Comparison of ENCODE assay signal across 23 cellular contexts in the genomic region with DNA sequence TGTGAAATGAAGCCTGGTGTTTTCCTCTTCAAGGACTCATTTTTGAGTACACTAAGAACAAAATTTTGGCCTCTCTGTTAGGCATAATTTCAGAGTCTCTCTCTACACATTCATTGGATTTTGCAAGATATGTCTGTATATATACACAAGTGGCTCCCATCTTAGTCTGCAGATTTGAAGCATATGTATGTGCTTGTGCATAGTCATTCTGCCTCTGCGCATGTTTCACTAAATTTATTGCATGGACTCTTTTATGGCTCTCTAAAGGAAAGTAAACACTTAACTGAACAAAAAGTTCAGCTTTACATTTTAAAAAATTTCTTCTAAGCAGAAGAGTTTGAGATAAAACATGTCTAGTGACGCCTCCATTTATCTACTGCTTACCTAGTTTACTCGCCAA.
DNase-seq lines count a peak whose midpoint lies in the region; ATAC-seq and TF ChIP-seq lines count a peak whose summit lies in the region.
"Had no signal": no experiment of that assay in that cellular context is flagged by ENCODE, and none has a peak within 500 bp of the region (broad histone marks: within the 10 kb centered on the region; RNA-seq: fewer than 3 reads in every experiment).

No MANE protein-coding gene starts in this region.

- TF ChIP-seq CTCF in Panc1 (IDR thresholded peaks at IDR 0.05) = no peak
- no peak for TF ChIP-seq CTCF in smooth muscle cell (IDR thresholded peaks at IDR 0.05; ENCODE audit: borderline replicate concordance, insufficient read depth, poor library complexity, severe bottlenecking)

- H3K27me3 Mint-ChIP-seq in activated T-cell treated with anti-CD3 and anti-CD28 coated beads, Interleukin-2, amount 50 U/mL, for 72 hours (ENCODE audit: low read depth) = no peaks in the 10 kb centered on the region
- H3K27me3 Mint-ChIP-seq: B cell had no signal

- no peak overlapping the region for H2AK5ac ChIP-seq in mesenchymal stem cell (ENCODE audit: low read length, severe bottlenecking)

- no peak overlapping the region for H3K18ac ChIP-seq in mesenchymal stem cell (ENCODE audit: low read depth in 1 of 2, low read length in 2 of 2)

- ATAC-seq in Panc1 (no peak), GM21717 (IDR thresholded peaks at IDR 0.05; ENCODE audit: unreplicated experiment) (no peak)
- no peak for ATAC-seq in activated T-cell treated with anti-CD3 and anti-CD28 coated beads, Interleukin-2, amount 50 U/mL, for 72 hours (replicated peaks in 1 of 2)

- H3K27me3 ChIP-seq in Panc1 (ENCODE audit: control insufficient read depth, insufficient read depth, low read length) = no peaks in the 10 kb centered on the region
- no peaks in the 10 kb centered on the region for H3K27me3 ChIP-seq in duodenal mucosa (ENCODE audit: control insufficient read depth in 1 of 2, insufficient read depth in 2 of 2, low read length in 2 of 2)
- H3K27me3 ChIP-seq in mesenchymal stem cell (ENCODE audit: control insufficient read depth in 1 of 2, insufficient read depth in 1 of 2, low read length in 2 of 2) = no peaks in the 10 kb centered on the region
- no peaks in the 10 kb centered on the region for H3K27me3 ChIP-seq in smooth muscle cell (ENCODE audit: low read depth)
- H3K27me3 ChIP-seq: SJSA1 had no signal

- H3K4me1 ChIP-seq in Panc1 (ENCODE audit: control insufficient read depth, insufficient read depth, low read length) = peaks cover 33% of the 10 kb centered on the region
- H3K4me1 ChIP-seq in duodenal mucosa (ENCODE audit: control insufficient read depth in 1 of 2, insufficient read depth in 2 of 2, low read length in 2 of 2) = peaks cover 3 to 8% of the 10 kb centered on the region in 2 donors
- peaks cover 3% of the 10 kb centered on the region for H3K4me1 ChIP-seq in mesenchymal stem cell (ENCODE audit: control insufficient read depth, insufficient read depth, low read depth, low read length)
- peaks cover 2% of the 10 kb centered on the region for H3K4me1 ChIP-seq in smooth muscle cell (ENCODE audit: low read depth)
- H3K4me1 ChIP-seq: SJSA1 had no signal

- no peak overlapping the region for H2BK15ac ChIP-seq in mesenchymal stem cell (ENCODE audit: low read depth, poor library complexity, severe bottlenecking)

- H3K4ac ChIP-seq in mesenchymal stem cell (ENCODE audit: low read depth in 1 of 2, low read length in 2 of 2) = no peak overlapping the region

- no peak overlapping the region for H3K27ac Mint-ChIP-seq in activated T-cell treated with anti-CD3 and anti-CD28 coated beads, Interleukin-2, amount 50 U/mL, for 72 hours
- H3K27ac Mint-ChIP-seq: B cell; CD14-positive monocyte; CD8-positive, alpha-beta memory T cell had no signal

- H3K23ac ChIP-seq in mesenchymal stem cell (ENCODE audit: low read length in 2 of 2) = no peak overlapping the region

- H3K9me3 ChIP-seq in Panc1 (ENCODE audit: control insufficient read depth, insufficient read depth, low read depth, low read length) = no peaks in the 10 kb centered on the region
- no peaks in the 10 kb centered on the region for H3K9me3 ChIP-seq in duodenal mucosa (ENCODE audit: control insufficient read depth in 1 of 2, low read length in 2 of 2)
- no peaks in the 10 kb centered on the region for H3K9me3 ChIP-seq in mesenchymal stem cell (ENCODE audit: control insufficient read depth, low read length)
- H3K9me3 ChIP-seq in smooth muscle cell (replicated peaks; ENCODE audit: low read depth) = no peaks in the 10 kb centered on the region
- H3K9me3 ChIP-seq: SJSA1 had no signal

- H3K4me2 ChIP-seq in mesenchymal stem cell (ENCODE audit: low read length, poor library complexity, severe bottlenecking) (no peak overlapping the region), smooth muscle cell (peak overlapping the region; percentile 56)
- H3K4me2 ChIP-seq: PC-9 had no signal

- BruUV-seq in Panc1 (replicated peaks; lab: Mats Ljungman, UMichigan) = no TSS peak

- H2BK120ac ChIP-seq in mesenchymal stem cell (ENCODE audit: low read depth, low read length) = no peak overlapping the region

- no peaks in the 10 kb centered on the region for H3K9me3 Mint-ChIP-seq in activated T-cell treated with anti-CD3 and anti-CD28 coated beads, Interleukin-2, amount 50 U/mL, for 72 hours
- H3K9me3 Mint-ChIP-seq: CD14-positive monocyte; CD8-positive, alpha-beta memory T cell had no signal

- H3K36me3 Mint-ChIP-seq in activated T-cell treated with anti-CD3 and anti-CD28 coated beads, Interleukin-2, amount 50 U/mL, for 72 hours (ENCODE audit: insufficient read depth in 2 of 2) = no peaks in the 10 kb centered on the region
- H3K36me3 Mint-ChIP-seq: CD14-positive monocyte; CD8-positive, alpha-beta memory T cell had no signal

- peaks cover 5% of the 10 kb centered on the region for H3F3A ChIP-seq in smooth muscle cell (ENCODE audit: low read depth)

- H2BK12ac ChIP-seq in mesenchymal stem cell (ENCODE audit: low read length in 2 of 2) = no peak overlapping the region

- H3K79me1 ChIP-seq in mesenchymal stem cell (replicated peaks; ENCODE audit: low read length, poor library complexity, severe bottlenecking) = peaks cover 26% of the 10 kb centered on the region

- peaks cover 60% of the 10 kb centered on the region for H3K79me2 ChIP-seq in smooth muscle cell (ENCODE audit: low read depth)

- H3K9ac ChIP-seq in duodenal mucosa (ENCODE audit: low read depth in 1 of 2, low read length in 2 of 2) (no peak overlapping the region), mesenchymal stem cell (ENCODE audit: low read length) (no peak overlapping the region), smooth muscle cell (ENCODE audit: low read depth) (no peak overlapping the region)

- H4K20me1 ChIP-seq in smooth muscle cell (ENCODE audit: low read depth) = peaks cover 2% of the 10 kb centered on the region

- no peak overlapping the region for H3K4me3 Mint-ChIP-seq in activated T-cell treated with anti-CD3 and anti-CD28 coated beads, Interleukin-2, amount 50 U/mL, for 72 hours
- H3K4me3 Mint-ChIP-seq: B cell; CD14-positive monocyte; CD8-positive, alpha-beta memory T cell had no signal

- intact Hi-C loops in Panc1 (cut with micrococcal nuclease; ENCODE audit: unreplicated experiment) = no loop called here

- H2BK5ac ChIP-seq in mesenchymal stem cell (ENCODE audit: low read depth, low read length, poor library complexity, severe bottlenecking) = no peak overlapping the region

- H3K4me3 ChIP-seq in Panc1 (ENCODE audit: low read depth in 2 of 2, low read length in 2 of 2) (no peak overlapping the region), duodenal mucosa (ENCODE audit: low read depth in 1 of 2, low read length in 2 of 2) (peak overlapping the region; percentile 8 to 38), mesenchymal stem cell (ENCODE audit: insufficient read depth in 1 of 2, low read depth in 1 of 2, low read length in 2 of 2) (no peak overlapping the region), smooth muscle cell (no peak overlapping the region)
- H3K4me3 ChIP-seq: PC-9, SJSA1 had no signal

- CTCF ChIA-PET in Panc1 (lab: Charles Lee) = no interaction called here

- H3K36me3 ChIP-seq in Panc1 (ENCODE audit: control insufficient read depth, insufficient read depth, low read length) = no peaks in the 10 kb centered on the region
- H3K36me3 ChIP-seq in duodenal mucosa (ENCODE audit: control insufficient read depth in 1 of 2, insufficient read depth in 2 of 2, low read length in 2 of 2) = no peaks in the 10 kb centered on the region
- no peaks in the 10 kb centered on the region for H3K36me3 ChIP-seq in mesenchymal stem cell (ENCODE audit: control insufficient read depth in 1 of 2, insufficient read depth in 2 of 2, low read depth in 1 of 2, low read length in 2 of 2)
- no peaks in the 10 kb centered on the region for H3K36me3 ChIP-seq in smooth muscle cell (ENCODE audit: low read depth)
- H3K36me3 ChIP-seq: SJSA1 had no signal

- POLR2A ChIA-PET in Panc1 (lab: Charles Lee) = interaction anchor here (0.6 kb wide), 1 partner anchor 10 kb away, joined by 9 read pairs; no protein-coding TSS in a partner anchor

- WGBS in mesenchymal stem cell = 59% methylated on average over 2 of the region's 3 CpGs
- 78% methylated on average over 3 of the region's 3 CpGs for WGBS in smooth muscle cell (ENCODE audit: low lambda C conversion rate)

- no peak overlapping the region for H4K8ac ChIP-seq in mesenchymal stem cell (ENCODE audit: low read length)

- no peaks in the 10 kb centered on the region for H3K4me1 Mint-ChIP-seq in activated T-cell treated with anti-CD3 and anti-CD28 coated beads, Interleukin-2, amount 50 U/mL, for 72 hours (ENCODE audit: low read depth)
- H3K4me1 Mint-ChIP-seq: CD8-positive, alpha-beta memory T cell had no signal

- no peak overlapping the region for H2AFZ ChIP-seq in mesenchymal stem cell (ENCODE audit: low read depth, low read length)
- H2AFZ ChIP-seq in smooth muscle cell (ENCODE audit: low read depth) = no peak overlapping the region
- H2AFZ ChIP-seq: PC-9 had no signal

- peak overlapping the region; percentile 64; the same call in 1 of the 2 replicates for H3K27ac ChIP-seq in Panc1 (ENCODE audit: low read length)
- H3K27ac ChIP-seq in duodenal mucosa (ENCODE audit: low read depth, low read length) = no peak overlapping the region
- H3K27ac ChIP-seq in mesenchymal stem cell (ENCODE audit: low read length, poor library complexity, severe bottlenecking) = no peak overlapping the region
- H3K27ac ChIP-seq in smooth muscle cell (ENCODE audit: low read depth) = peak overlapping the region; percentile 42
- H3K27ac ChIP-seq: PC-9, SJSA1 had no signal

- in situ Hi-C loops in Panc1 (cut with HindIII; ENCODE audit: low pct_unique_long_range_greater_than_20kb, low sequenced_read_pairs) = no loop called here

- DNase-seq in Panc1 (ENCODE audit: low read depth, low spot score) (no peak), mesenchymal stem cell (peak; percentile 45), smooth muscle cell (lab: John Stamatoyannopoulos, UW; ENCODE audit: unreplicated experiment) (no peak), cortex of kidney (lab: John Stamatoyannopoulos, UW) (no peak)
- DNase-seq in activated T-cell treated with anti-CD3 and anti-CD28 coated beads, Interleukin-2, amount 50 U/mL, for 72 hours = no peak
- DNase-seq: Calu3; CD8-positive, alpha-beta memory T cell; DMS79 treated with DMSO at 0.1 percent for 48 hours; GF-D8; KBM-7; MV-4-11; NCI-H1105; NCI-H146; NCI-H2029; NCI-H526 treated with DMSO at 0.1 percent for 48 hours; PC-9; Right ventricle myocardium superior; RPMI8226 had no signal

- no peak overlapping the region for H3K14ac ChIP-seq in mesenchymal stem cell (ENCODE audit: low read length in 2 of 2)

- H4K91ac ChIP-seq in mesenchymal stem cell (ENCODE audit: low read length) = no peak overlapping the region

Comparison
In these comparisons a context has a peak if more than half of its experiments do, and no peak if none do; other contexts are left out.
1. H3K27ac ChIP-seq: peak in Panc1 (single experiment) and smooth muscle cell (single experiment); none in duodenal mucosa (single experiment) and mesenchymal stem cell (single experiment).
2. H3K4me3 ChIP-seq: peak in duodenal mucosa (2 of 2); none in Panc1 (0 of 2), mesenchymal stem cell (0 of 2) and smooth muscle cell (single experiment).